In the genomic region with DNA sequence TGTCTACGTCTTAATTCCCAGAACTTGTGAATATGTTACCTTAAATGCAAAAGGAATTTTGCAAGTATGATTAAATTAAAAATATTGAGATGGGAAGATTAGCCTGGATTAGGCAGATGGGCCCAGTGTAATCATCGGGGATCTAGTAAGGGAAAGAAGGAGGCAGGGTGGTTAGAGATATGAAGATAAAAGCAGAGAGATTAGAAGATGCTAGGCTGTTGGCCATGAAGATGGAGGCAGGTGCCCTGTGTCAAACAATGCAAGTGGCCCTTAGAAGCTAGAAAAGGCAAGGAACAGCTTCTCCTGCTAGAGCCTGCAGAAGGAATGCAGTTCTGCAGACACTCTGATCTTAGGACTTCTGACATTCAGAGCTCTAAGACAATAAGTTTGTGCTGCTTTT, we compare ENCODE assay signal across 19 cellular contexts. TPM values are rescaled to one million over a fixed set of nuclear protein-coding genes. Genes with fewer than 3 reads are reported as not detected.
A peak's percentile ranks its signal among the peaks of the same experiment; 100 is the strongest.
DNase-seq lines count a peak whose midpoint lies in the region; ATAC-seq and TF ChIP-seq lines count a peak whose summit lies in the region.
"Had no signal": no experiment of that assay in that cellular context is flagged by ENCODE, and none has a peak within 500 bp of the region (broad histone marks: within the 10 kb centered on the region; RNA-seq: fewer than 3 reads in every experiment).

No MANE protein-coding gene starts in this region.

- no peak for ATAC-seq in HG03139 (IDR thresholded peaks at IDR 0.05; ENCODE audit: unreplicated experiment)
- no peak for ATAC-seq in effector memory CD8-positive, alpha-beta T cell (replicated peaks)
- no peak for ATAC-seq in GM18861 (IDR thresholded peaks at IDR 0.05; ENCODE audit: unreplicated experiment)

- H3K27ac ChIP-seq in WERI-Rb-1 (peak overlapping the region; percentile 64), prostate gland (no peak overlapping the region)
- H3K27ac ChIP-seq: BLaER1 had no signal

- H3K9me3 ChIP-seq in WERI-Rb-1 (ENCODE audit: severe bottlenecking) (no peaks in the 10 kb centered on the region), prostate gland (no peaks in the 10 kb centered on the region)
- H3K9me3 ChIP-seq: BE2C, BLaER1 had no signal

- H3K9me3 Mint-ChIP-seq in effector memory CD8-positive, alpha-beta T cell, result no peaks in the 10 kb centered on the region
- H3K9me3 Mint-ChIP-seq: CD14-positive monocyte; CD8-positive, alpha-beta memory T cell had no signal

- H3K4me1 Mint-ChIP-seq in effector memory CD8-positive, alpha-beta T cell (ENCODE audit: low read depth in 2 of 2), result no peaks in the 10 kb centered on the region
- H3K4me1 Mint-ChIP-seq: CD14-positive monocyte; CD4-positive, alpha-beta memory T cell; CD4-positive, CD25-positive, alpha-beta regulatory T cell; CD8-positive, alpha-beta memory T cell had no signal

- H3K27me3 Mint-ChIP-seq in effector memory CD8-positive, alpha-beta T cell, result peaks cover 6 to 26% of the 10 kb centered on the region in 2 donors

- no peaks in the 10 kb centered on the region for H3K4me1 ChIP-seq in prostate gland (replicated peaks)
- H3K4me1 ChIP-seq: BLaER1 had no signal

- WGBS in prostate gland, result 84% methylated on average over 2 of the region's 2 CpGs

- H3K4me3 ChIP-seq in WERI-Rb-1 (ENCODE audit: low read depth, low read length) (no peak overlapping the region), prostate gland (no peak overlapping the region)
- H3K4me3 ChIP-seq: BLaER1 had no signal

- no peaks in the 10 kb centered on the region for H3K36me3 Mint-ChIP-seq in effector memory CD8-positive, alpha-beta T cell (ENCODE audit: insufficient read depth)
- H3K36me3 Mint-ChIP-seq: CD14-positive monocyte; CD4-positive, alpha-beta memory T cell; CD4-positive, CD25-positive, alpha-beta regulatory T cell; CD8-positive, alpha-beta memory T cell had no signal

- peak; percentile 17 to 78 for DNase-seq in NCI-H524 (lab: John Stamatoyannopoulos, UW)
- DNase-seq in NCI-H82 (lab: John Stamatoyannopoulos, UW), result peak; percentile 84
- DNase-seq in WERI-Rb-1, result peak; percentile 63
- no peak for DNase-seq in effector memory CD8-positive, alpha-beta T cell
- DNase-seq in prostate gland (ENCODE audit: low spot score), result no peak
- DNase-seq: 8988T; ACHN; BE2C; C1 segment of cervical spinal cord; CD4-positive, alpha-beta memory T cell; CD4-positive, CD25-positive, alpha-beta regulatory T cell; CD8-positive, alpha-beta memory T cell; COR-L47; DMS79 treated with DMSO at 0.1 percent for 48 hours; GF-D8 had no signal

- H3K4me3 Mint-ChIP-seq in effector memory CD8-positive, alpha-beta T cell, result no peak overlapping the region
- H3K4me3 Mint-ChIP-seq: CD14-positive monocyte; CD4-positive, alpha-beta memory T cell; CD4-positive, CD25-positive, alpha-beta regulatory T cell; CD8-positive, alpha-beta memory T cell had no signal

- intact Hi-C loops in prostate gland (cut with DNase I), result no loop called here

- H3K36me3 ChIP-seq in WERI-Rb-1, result no peaks in the 10 kb centered on the region
- H3K36me3 ChIP-seq in prostate gland, result no peaks in the 10 kb centered on the region
- H3K36me3 ChIP-seq: BE2C, BLaER1 had no signal

- no peak for TF ChIP-seq CTCF in WERI-Rb-1 (IDR thresholded peaks at IDR 0.05; ENCODE audit: low read depth, low read length)
- no peak for TF ChIP-seq CTCF in prostate gland (IDR thresholded peaks at IDR 0.05)

- no peak for TF ChIP-seq POLR2A in prostate gland (IDR thresholded peaks at IDR 0.05)

- no peaks in the 10 kb centered on the region for H3K27me3 ChIP-seq in WERI-Rb-1 (ENCODE audit: insufficient read depth, low read depth, severe bottlenecking)
- H3K27me3 ChIP-seq in prostate gland (replicated peaks; ENCODE audit: insufficient read depth), result no peaks in the 10 kb centered on the region
- H3K27me3 ChIP-seq: BE2C, BLaER1 had no signal

- H3K27ac Mint-ChIP-seq in effector memory CD8-positive, alpha-beta T cell, result no peak overlapping the region
- H3K27ac Mint-ChIP-seq: CD4-positive, alpha-beta memory T cell; CD4-positive, CD25-positive, alpha-beta regulatory T cell; CD8-positive, alpha-beta memory T cell had no signal

RNA-seq across cellular contexts. Expression of gene ISOC1, which starts 28.8 kb away (rescaled TPM):
- 10 to 100 TPM; 31.1 to 48.1 TPM for total RNA-seq in prostate gland

Comparison
In these comparisons a context has a peak if more than half of its experiments do, and no peak if none do; other contexts are left out.
1. DNase-seq: peak in NCI-H524 (2 of 2), NCI-H82 (single experiment) and WERI-Rb-1 (single experiment); none in effector memory CD8-positive, alpha-beta T cell (0 of 3) and prostate gland (single experiment).